ENCODE assay signal across 2 cellular contexts in the genomic region with DNA sequence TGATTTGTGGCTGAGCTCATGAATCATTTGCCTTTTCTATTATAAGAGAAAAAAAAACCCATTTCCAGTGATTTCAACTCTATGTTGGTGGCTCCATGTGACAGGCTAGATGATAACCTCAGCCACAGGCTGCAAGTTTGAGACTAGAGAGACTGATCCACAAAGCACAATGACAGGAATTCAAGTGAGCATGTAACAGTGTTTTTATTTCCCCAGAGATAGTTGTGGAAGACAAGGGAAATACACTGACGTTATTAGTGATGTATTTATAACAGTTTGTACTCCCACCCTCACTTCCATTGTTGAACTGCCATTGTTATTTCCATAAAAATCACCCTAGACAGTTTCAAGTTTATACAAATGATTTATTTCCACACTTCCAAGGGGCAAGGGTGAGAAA.
TF ChIP-seq lines count a peak whose summit lies in the region.

No MANE protein-coding gene starts in this region.

TF ChIP-seq in liver, 16 proteins besides CTCF, POLR2A, EP300 and RAD21:
- TF ChIP-seq YY1 (IDR thresholded peaks at IDR 0.05) (no peak), FOXA2 (IDR thresholded peaks at IDR 0.05) (no peak), NR2F2 (IDR thresholded peaks at IDR 0.05) (no peak), FOXA1 (IDR thresholded peaks at IDR 0.05) (no peak), SP1 (IDR thresholded peaks at IDR 0.05) (no peak), HNF4G (IDR thresholded peaks at IDR 0.05) (no peak), JUND (IDR thresholded peaks at IDR 0.05) (no peak), TAF1 (conservative IDR thresholded peaks at IDR 0.05) (no peak), HNF4A (conservative IDR thresholded peaks at IDR 0.05) (no peak), EGR1 (IDR thresholded peaks at IDR 0.05; ENCODE audit: low read depth in 2 of 2) (no peak), RXRA (IDR thresholded peaks at IDR 0.05) (no peak), GABPA (IDR thresholded peaks at IDR 0.05 in 1 of 2, conservative IDR thresholded peaks at IDR 0.05 in 1 of 2) (no peak)
- TF ChIP-seq, protein P1, sequence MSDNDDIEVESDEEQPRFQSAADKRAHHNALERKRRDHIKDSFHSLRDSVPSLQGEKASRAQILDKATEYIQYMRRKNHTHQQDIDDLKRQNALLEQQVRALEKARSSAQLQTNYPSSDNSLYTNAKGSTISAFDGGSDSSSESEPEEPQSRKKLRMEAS (IDR thresholded peaks at IDR 0.05) = no peak
- TF ChIP-seq, protein P2, sequence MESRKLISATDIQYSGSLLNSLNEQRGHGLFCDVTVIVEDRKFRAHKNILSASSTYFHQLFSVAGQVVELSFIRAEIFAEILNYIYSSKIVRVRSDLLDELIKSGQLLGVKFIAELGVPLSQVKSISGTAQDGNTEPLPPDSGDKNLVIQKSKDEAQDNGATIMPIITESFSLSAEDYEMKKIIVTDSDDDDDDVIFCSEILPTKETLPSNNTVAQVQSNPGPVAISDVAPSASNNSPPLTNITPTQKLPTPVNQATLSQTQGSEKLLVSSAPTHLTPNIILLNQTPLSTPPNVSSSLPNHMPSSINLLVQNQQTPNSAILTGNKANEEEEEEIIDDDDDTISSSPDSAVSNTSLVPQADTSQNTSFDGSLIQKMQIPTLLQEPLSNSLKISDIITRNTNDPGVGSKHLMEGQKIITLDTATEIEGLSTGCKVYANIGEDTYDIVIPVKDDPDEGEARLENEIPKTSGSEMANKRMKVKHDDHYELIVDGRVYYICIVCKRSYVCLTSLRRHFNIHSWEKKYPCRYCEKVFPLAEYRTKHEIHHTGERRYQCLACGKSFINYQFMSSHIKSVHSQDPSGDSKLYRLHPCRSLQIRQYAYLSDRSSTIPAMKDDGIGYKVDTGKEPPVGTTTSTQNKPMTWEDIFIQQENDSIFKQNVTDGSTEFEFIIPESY (IDR thresholded peaks at IDR 0.05) = no peak
- TF ChIP-seq, protein P3, sequence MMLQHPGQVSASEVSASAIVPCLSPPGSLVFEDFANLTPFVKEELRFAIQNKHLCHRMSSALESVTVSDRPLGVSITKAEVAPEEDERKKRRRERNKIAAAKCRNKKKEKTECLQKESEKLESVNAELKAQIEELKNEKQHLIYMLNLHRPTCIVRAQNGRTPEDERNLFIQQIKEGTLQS (IDR thresholded peaks at IDR 0.05) = no peak
- TF ChIP-seq, protein P4, sequence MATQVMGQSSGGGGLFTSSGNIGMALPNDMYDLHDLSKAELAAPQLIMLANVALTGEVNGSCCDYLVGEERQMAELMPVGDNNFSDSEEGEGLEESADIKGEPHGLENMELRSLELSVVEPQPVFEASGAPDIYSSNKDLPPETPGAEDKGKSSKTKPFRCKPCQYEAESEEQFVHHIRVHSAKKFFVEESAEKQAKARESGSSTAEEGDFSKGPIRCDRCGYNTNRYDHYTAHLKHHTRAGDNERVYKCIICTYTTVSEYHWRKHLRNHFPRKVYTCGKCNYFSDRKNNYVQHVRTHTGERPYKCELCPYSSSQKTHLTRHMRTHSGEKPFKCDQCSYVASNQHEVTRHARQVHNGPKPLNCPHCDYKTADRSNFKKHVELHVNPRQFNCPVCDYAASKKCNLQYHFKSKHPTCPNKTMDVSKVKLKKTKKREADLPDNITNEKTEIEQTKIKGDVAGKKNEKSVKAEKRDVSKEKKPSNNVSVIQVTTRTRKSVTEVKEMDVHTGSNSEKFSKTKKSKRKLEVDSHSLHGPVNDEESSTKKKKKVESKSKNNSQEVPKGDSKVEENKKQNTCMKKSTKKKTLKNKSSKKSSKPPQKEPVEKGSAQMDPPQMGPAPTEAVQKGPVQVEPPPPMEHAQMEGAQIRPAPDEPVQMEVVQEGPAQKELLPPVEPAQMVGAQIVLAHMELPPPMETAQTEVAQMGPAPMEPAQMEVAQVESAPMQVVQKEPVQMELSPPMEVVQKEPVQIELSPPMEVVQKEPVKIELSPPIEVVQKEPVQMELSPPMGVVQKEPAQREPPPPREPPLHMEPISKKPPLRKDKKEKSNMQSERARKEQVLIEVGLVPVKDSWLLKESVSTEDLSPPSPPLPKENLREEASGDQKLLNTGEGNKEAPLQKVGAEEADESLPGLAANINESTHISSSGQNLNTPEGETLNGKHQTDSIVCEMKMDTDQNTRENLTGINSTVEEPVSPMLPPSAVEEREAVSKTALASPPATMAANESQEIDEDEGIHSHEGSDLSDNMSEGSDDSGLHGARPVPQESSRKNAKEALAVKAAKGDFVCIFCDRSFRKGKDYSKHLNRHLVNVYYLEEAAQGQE (IDR thresholded peaks at IDR 0.05) = no peak

TF ChIP-seq in HepG2, 621 proteins besides CTCF, POLR2A, EP300 and RAD21:
- no peak for TF ChIP-seq ZNF670 (CRISPR knock-in tag; IDR thresholded peaks at IDR 0.05; ENCODE audit: borderline replicate concordance)
- TF ChIP-seq, protein P5, sequence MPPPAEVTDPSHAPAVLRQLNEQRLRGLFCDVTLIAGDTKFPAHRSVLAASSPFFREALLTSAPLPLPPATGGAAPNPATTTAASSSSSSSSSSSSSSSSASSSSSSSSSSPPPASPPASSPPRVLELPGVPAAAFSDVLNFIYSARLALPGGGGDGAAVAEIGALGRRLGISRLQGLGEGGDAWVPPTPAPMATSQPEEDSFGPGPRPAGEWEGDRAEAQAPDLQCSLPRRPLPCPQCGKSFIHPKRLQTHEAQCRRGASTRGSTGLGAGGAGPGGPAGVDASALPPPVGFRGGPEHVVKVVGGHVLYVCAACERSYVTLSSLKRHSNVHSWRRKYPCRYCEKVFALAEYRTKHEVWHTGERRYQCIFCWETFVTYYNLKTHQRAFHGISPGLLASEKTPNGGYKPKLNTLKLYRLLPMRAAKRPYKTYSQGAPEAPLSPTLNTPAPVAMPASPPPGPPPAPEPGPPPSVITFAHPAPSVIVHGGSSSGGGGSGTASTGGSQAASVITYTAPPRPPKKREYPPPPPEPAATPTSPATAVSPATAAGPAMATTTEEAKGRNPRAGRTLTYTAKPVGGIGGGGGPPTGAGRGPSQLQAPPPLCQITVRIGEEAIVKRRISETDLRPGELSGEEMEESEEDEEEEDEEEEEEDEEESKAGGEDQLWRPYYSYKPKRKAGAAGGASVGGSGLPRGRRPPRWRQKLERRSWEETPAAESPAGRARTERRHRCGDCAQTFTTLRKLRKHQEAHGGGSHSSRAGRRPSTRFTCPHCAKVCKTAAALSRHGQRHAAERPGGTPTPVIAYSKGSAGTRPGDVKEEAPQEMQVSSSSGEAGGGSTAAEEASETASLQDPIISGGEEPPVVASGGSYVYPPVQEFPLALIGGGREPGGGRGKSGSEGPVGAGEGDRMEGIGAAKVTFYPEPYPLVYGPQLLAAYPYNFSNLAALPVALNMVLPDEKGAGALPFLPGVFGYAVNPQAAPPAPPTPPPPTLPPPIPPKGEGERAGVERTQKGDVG (CRISPR knock-in tag; IDR thresholded peaks at IDR 0.05; ENCODE audit: borderline replicate concordance) = no peak
- no peak for TF ChIP-seq SNRNP70 (IDR thresholded peaks at IDR 0.05; ENCODE audit: low read depth, low read length)
- TF ChIP-seq ZNF644 (CRISPR knock-in tag; IDR thresholded peaks at IDR 0.05; ENCODE audit: low read depth) = no peak
- no peak for TF ChIP-seq SRY (CRISPR knock-in tag; IDR thresholded peaks at IDR 0.05)
- no peak for TF ChIP-seq ZNF30 (CRISPR knock-in tag; IDR thresholded peaks at IDR 0.05)
- no peak for TF ChIP-seq SSRP1 (CRISPR knock-in tag; IDR thresholded peaks at IDR 0.05)
- TF ChIP-seq, protein P6, sequence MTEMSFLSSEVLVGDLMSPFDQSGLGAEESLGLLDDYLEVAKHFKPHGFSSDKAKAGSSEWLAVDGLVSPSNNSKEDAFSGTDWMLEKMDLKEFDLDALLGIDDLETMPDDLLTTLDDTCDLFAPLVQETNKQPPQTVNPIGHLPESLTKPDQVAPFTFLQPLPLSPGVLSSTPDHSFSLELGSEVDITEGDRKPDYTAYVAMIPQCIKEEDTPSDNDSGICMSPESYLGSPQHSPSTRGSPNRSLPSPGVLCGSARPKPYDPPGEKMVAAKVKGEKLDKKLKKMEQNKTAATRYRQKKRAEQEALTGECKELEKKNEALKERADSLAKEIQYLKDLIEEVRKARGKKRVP (CRISPR knock-in tag; IDR thresholded peaks at IDR 0.05) = no peak
- no peak for TF ChIP-seq ZNF263 (CRISPR knock-in tag; IDR thresholded peaks at IDR 0.05)
- no peak for TF ChIP-seq PCBP1 (IDR thresholded peaks at IDR 0.05; ENCODE audit: borderline replicate concordance, low read depth, low read length)
- no peak for TF ChIP-seq MTF2 (CRISPR knock-in tag; IDR thresholded peaks at IDR 0.05; ENCODE audit: borderline replicate concordance)
- TF ChIP-seq MAF1 (CRISPR knock-in tag; IDR thresholded peaks at IDR 0.05; ENCODE audit: borderline replicate concordance) = no peak
- no peak for TF ChIP-seq ZFP90 (CRISPR knock-in tag; IDR thresholded peaks at IDR 0.05; ENCODE audit: borderline replicate concordance)
- TF ChIP-seq RFX3 (CRISPR knock-in tag; IDR thresholded peaks at IDR 0.05) = no peak
- no peak for TF ChIP-seq NFE2L2 (IDR thresholded peaks at IDR 0.05; ENCODE audit: low read length)
- no peak for TF ChIP-seq ZNF484 (CRISPR knock-in tag; IDR thresholded peaks at IDR 0.05; ENCODE audit: borderline replicate concordance, low read depth)
